ENCODE assay signal across 1 cellular context in genomic region chr4:69116645-69117321, GRCh38.
TF ChIP-seq lines count a peak whose summit lies in the region.

No MANE protein-coding gene starts in this region.

TF ChIP-seq in endothelial cell of umbilical vein, 7 proteins besides CTCF, POLR2A, EP300 and RAD21:
- TF ChIP-seq EZH2 (IDR thresholded peaks at IDR 0.05; ENCODE audit: borderline replicate concordance, low read depth, low read length, severe bottlenecking) (no peak), JUN (IDR thresholded peaks at IDR 0.05; ENCODE audit: borderline replicate concordance, insufficient read depth, insufficient read length, low read depth) (no peak), FOS (IDR thresholded peaks at IDR 0.05; ENCODE audit: borderline replicate concordance, insufficient read depth, low read length) (no peak), MYC (IDR thresholded peaks at IDR 0.05; ENCODE audit: low read depth, low read length) (no peak), MAX (IDR thresholded peaks at IDR 0.05; ENCODE audit: insufficient read depth, insufficient read length) (no peak), POLR2AphosphoS5 (IDR thresholded peaks at IDR 0.05; ENCODE audit: insufficient read depth, low read depth, low read length) (no peak), GATA2 (IDR thresholded peaks at IDR 0.05; ENCODE audit: insufficient read depth, insufficient read length, low read depth, low read length) (no peak)
TF ChIP-seq in endothelial cell of umbilical vein: peak in this region for 0.
